Comparison of ENCODE assay signal across 12 cellular contexts in the genomic region with DNA sequence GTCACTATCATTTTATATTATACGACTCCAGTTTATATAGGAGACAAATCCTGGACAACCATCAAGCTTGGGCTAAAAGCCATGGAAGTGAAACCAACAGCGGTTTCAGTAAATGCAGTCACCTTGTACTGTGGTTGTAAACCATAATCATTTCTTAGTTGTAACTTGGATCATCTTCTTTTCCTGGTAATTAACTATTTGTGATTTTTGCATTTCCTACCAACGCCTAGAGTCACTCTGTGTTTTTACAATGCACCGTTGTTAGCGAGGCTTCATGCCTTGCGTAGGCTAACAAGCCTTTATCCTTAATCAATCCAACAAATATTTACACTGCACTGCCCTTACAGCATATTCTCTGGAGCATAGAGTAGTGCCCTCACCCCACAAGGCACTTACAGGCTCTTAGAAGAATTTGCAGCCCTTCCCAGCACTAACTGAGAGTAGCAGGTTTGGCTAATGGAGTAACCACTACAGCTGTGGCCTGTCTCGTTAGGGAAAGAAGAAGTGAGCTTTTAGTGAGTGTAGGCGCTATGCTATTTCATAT.
DNase-seq lines count a peak whose midpoint lies in the region; ATAC-seq and TF ChIP-seq lines count a peak whose summit lies in the region.
"Had no signal": no experiment of that assay in that cellular context is flagged by ENCODE, and none has a peak within 500 bp of the region (broad histone marks: within the 10 kb centered on the region; RNA-seq: fewer than 3 reads in every experiment).

No MANE protein-coding gene starts in this region.

- no peak for ATAC-seq in GM18870 (IDR thresholded peaks at IDR 0.05; ENCODE audit: unreplicated experiment)

- no peaks in the 10 kb centered on the region for H3K9me3 Mint-ChIP-seq in progenitor cell of endocrine pancreas (ENCODE audit: low read depth)
- H3K9me3 Mint-ChIP-seq: T-helper 2 cell treated with Interferon-gamma antibody and Interleukin-4, amounts not matched to agents 5 μg/mL and 100 μg/mL, for 36 hours had no signal

- H3K4me3 Mint-ChIP-seq in progenitor cell of endocrine pancreas (ENCODE audit: low read depth) = peak overlapping the region; percentile 37
- H3K4me3 Mint-ChIP-seq: T-helper 2 cell treated with Interferon-gamma antibody and Interleukin-4, amounts not matched to agents 5 μg/mL and 100 μg/mL, for 36 hours had no signal

- H3K27ac Mint-ChIP-seq in progenitor cell of endocrine pancreas = peak overlapping the region; percentile 94
- H3K27ac Mint-ChIP-seq: T-helper 2 cell treated with Interferon-gamma antibody and Interleukin-4, amounts not matched to agents 5 μg/mL and 100 μg/mL, for 36 hours had no signal

- no peaks in the 10 kb centered on the region for H3K27me3 Mint-ChIP-seq in progenitor cell of endocrine pancreas

- no peaks in the 10 kb centered on the region for H3K27me3 ChIP-seq in colonic mucosa
- H3K27me3 ChIP-seq: esophagus squamous epithelium had no signal

- DNase-seq in HT-29 (ENCODE audit: low spot score) = peak; percentile 84
- peak; percentile 8 for DNase-seq in NCI-H146 treated with DMSO at 0.1 percent for 48 hours (lab: John Stamatoyannopoulos, UW; ENCODE audit: unreplicated experiment)
- no peak for DNase-seq in colonic mucosa
- no peak for DNase-seq in progenitor cell of endocrine pancreas (ENCODE audit: low spot score, unreplicated experiment)
- no peak for DNase-seq in hepatic stellate cell (ENCODE audit: low spot score)
- no peak for DNase-seq in RWPE1 (ENCODE audit: low spot score)
- DNase-seq: esophagus squamous epithelium; islet precursor cell; stimulated activated CD8-positive, alpha-beta memory T cell treated with anti-CD3 and anti-CD28 coated beads, Interleukin-4, amount 100 ng/mL, for 48 hours had no signal

- CTCF ChIA-PET in RWPE1 (lab: Yijun Ruan, JAX) = interaction anchor here (1.2 kb wide), 1 partner anchor 21 kb away, joined by 3 read pairs; no protein-coding TSS in a partner anchor

- H3K9ac ChIP-seq in colonic mucosa (ENCODE audit: low read depth in 2 of 2, low read length in 2 of 2) = peak overlapping the region in 1 of 2 donors; percentile 62

- no peaks in the 10 kb centered on the region for H3K9me3 ChIP-seq in colonic mucosa
- H3K9me3 ChIP-seq: esophagus squamous epithelium had no signal

- POLR2A ChIA-PET in RWPE1 (lab: Yijun Ruan, JAX; ENCODE audit: low non-redundant PET) = no interaction called here

- H3K4me1 Mint-ChIP-seq in progenitor cell of endocrine pancreas (ENCODE audit: low read depth) = peaks cover 32% of the 10 kb centered on the region

- H3K4me1 ChIP-seq in colonic mucosa = no peaks in the 10 kb centered on the region

- no peak overlapping the region for H3K4me3 ChIP-seq in colonic mucosa
- H3K4me3 ChIP-seq: esophagus squamous epithelium, skin epidermis had no signal

- H3K36me3 ChIP-seq in colonic mucosa = no peaks in the 10 kb centered on the region

- no peak for TF ChIP-seq CTCF in colonic mucosa (IDR thresholded peaks at IDR 0.05)
- no peak for TF ChIP-seq CTCF in progenitor cell of endocrine pancreas (IDR thresholded peaks at IDR 0.05; ENCODE audit: unreplicated experiment)
- TF ChIP-seq CTCF in RWPE1 (conservative IDR thresholded peaks at IDR 0.05; ENCODE audit: low read depth) = no peak

- intact Hi-C loops in colonic mucosa (cut with DNase I) = no loop called here

- H3K36me3 Mint-ChIP-seq in progenitor cell of endocrine pancreas (ENCODE audit: insufficient read depth) = peaks cover 14% of the 10 kb centered on the region

- H3K27ac ChIP-seq in colonic mucosa (peak overlapping the region; percentile 52), RWPE1 (no peak overlapping the region)
- H3K27ac ChIP-seq: esophagus squamous epithelium had no signal

Comparison
In these comparisons a context has a peak if more than half of its experiments do, and no peak if none do; other contexts are left out.
1. DNase-seq: peak in HT-29 (single experiment) and NCI-H146 treated with DMSO at 0.1 percent for 48 hours (single experiment); none in colonic mucosa (single experiment), progenitor cell of endocrine pancreas (single experiment), hepatic stellate cell (single experiment) and RWPE1 (single experiment).